In the genomic region with DNA sequence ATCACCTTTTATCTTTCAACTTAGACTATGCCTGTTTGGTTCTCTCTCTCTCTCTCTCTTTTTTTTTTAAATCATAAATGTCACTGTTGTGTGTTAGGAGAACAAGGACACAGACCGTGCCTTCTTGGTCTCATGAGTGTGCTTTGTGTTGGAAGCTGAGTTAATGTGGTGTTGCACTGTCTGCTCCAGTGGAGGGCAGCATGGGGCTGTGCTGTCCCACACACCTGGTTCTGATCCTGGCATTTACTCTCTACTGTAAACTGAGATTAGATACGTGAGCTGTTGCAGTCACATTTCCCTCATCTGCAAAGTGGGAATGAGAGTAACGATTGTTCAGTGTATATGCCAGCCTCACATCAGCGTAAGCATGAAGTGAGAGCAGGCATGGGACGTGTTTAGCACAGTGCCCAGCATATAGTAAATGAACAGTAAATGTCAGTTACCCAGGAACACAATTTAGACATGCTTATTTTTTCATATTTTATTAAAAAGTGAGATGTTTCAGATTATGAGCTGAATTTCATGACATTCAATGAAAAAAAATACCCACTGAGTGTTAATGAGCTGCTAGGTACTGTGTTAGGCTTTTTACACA, we compare ENCODE assay signal across 10 cellular contexts.
A peak's percentile ranks its signal among the peaks of the same experiment; 100 is the strongest.
DNase-seq lines count a peak whose midpoint lies in the region; ATAC-seq, FAIRE-seq and TF ChIP-seq lines count a peak whose summit lies in the region.
"Had no signal": no experiment of that assay in that cellular context is flagged by ENCODE, and none has a peak within 500 bp of the region (broad histone marks: within the 10 kb centered on the region; RNA-seq: fewer than 3 reads in every experiment).

No MANE protein-coding gene starts in this region.

- H3K4me2 ChIP-seq in HCT116 (ENCODE audit: low read length) = no peak overlapping the region

- H3K4me1 Mint-ChIP-seq in Calu3 (ENCODE audit: low read depth, unreplicated experiment) = no peaks in the 10 kb centered on the region
- H3K4me1 Mint-ChIP-seq in activated T-cell treated with anti-CD3 and anti-CD28 coated beads, Interleukin-2, amount 50 U/mL, for 4 hours (ENCODE audit: low read depth) = peaks cover 7% of the 10 kb centered on the region

- POLR2A ChIA-PET in HCT116 (lab: Charles Lee) = no interaction called here

- WGBS in transverse colon (ENCODE audit: low coverage in 1 of 2), 2 donors = 85 to 100% methylated on average over 2 to 5 of the region's 5 CpGs

- RAD21 ChIA-PET in HCT116 (lab: Charles Lee; ENCODE audit: low non-redundant PET in 1 of 2, low total read pairs in 2 of 2, uncharacterized antibody in 2 of 2, unreplicated experiment in 2 of 2) = no interaction called here

- H3K9me3 Mint-ChIP-seq in Calu3 (ENCODE audit: low read depth, unreplicated experiment) = no peaks in the 10 kb centered on the region
- peaks cover 8% of the 10 kb centered on the region for H3K9me3 Mint-ChIP-seq in activated T-cell treated with anti-CD3 and anti-CD28 coated beads, Interleukin-2, amount 50 U/mL, for 4 hours

- H3K4me3 Mint-ChIP-seq in Calu3 (ENCODE audit: low read depth, unreplicated experiment) = no peak overlapping the region
- no peak overlapping the region for H3K4me3 Mint-ChIP-seq in activated T-cell treated with anti-CD3 and anti-CD28 coated beads, Interleukin-2, amount 50 U/mL, for 4 hours
- H3K4me3 Mint-ChIP-seq: naive thymus-derived CD4-positive, alpha-beta T cell had no signal

- no peaks in the 10 kb centered on the region for H3K4me1 ChIP-seq in HCT116 (ENCODE audit: control insufficient read depth in 1 of 2, insufficient read depth in 2 of 2, low read length in 2 of 2)
- no peaks in the 10 kb centered on the region for H3K4me1 ChIP-seq in transverse colon

- no peaks in the 10 kb centered on the region for H3K9me2 ChIP-seq in HCT116 (ENCODE audit: insufficient read depth)

- TF ChIP-seq EP300 in transverse colon (IDR thresholded peaks at IDR 0.05; ENCODE audit: low read depth) = no peak

- H3K36me3 ChIP-seq in HCT116 (ENCODE audit: control insufficient read depth in 1 of 2, insufficient read depth in 2 of 2, low read length in 2 of 2) = no peaks in the 10 kb centered on the region
- H3K36me3 ChIP-seq in transverse colon = no peaks in the 10 kb centered on the region

- H3K9me3 ChIP-seq in HCT116 (ENCODE audit: control insufficient read depth in 1 of 2, insufficient read depth in 1 of 2, low read depth in 1 of 2, low read length in 2 of 2) (no peaks in the 10 kb centered on the region), transverse colon (no peaks in the 10 kb centered on the region)

- no peak overlapping the region for H3K27ac ChIP-seq in HCT116 (ENCODE audit: low read depth, low read length)
- H3K27ac ChIP-seq in transverse colon = no peak overlapping the region
- H3K27ac ChIP-seq: SK-N-MC had no signal

- no peak for TF ChIP-seq POLR2A in HCT116 (IDR thresholded peaks at IDR 0.05; ENCODE audit: borderline replicate concordance, extremely low read depth, insufficient read depth, insufficient read length)
- no peak for TF ChIP-seq POLR2A in transverse colon (IDR thresholded peaks at IDR 0.05)
- TF ChIP-seq POLR2A in GM12892 (IDR thresholded peaks at IDR 0.05; ENCODE audit: low read depth, low read length) = no peak

- no peak for FAIRE-seq in GM12892 (lab: Jason Lieb, UNC)

- H2AFZ ChIP-seq in HCT116 (ENCODE audit: low read depth, low read length, poor library complexity, severe bottlenecking) = no peak overlapping the region

- H3K79me2 ChIP-seq in HCT116 (ENCODE audit: insufficient read depth, low read length) = no peaks in the 10 kb centered on the region

- peak; percentile 91 for ATAC-seq in HCT116
- no peak for ATAC-seq in activated T-cell treated with anti-CD3 and anti-CD28 coated beads, Interleukin-2, amount 50 U/mL, for 4 hours
- no peak for ATAC-seq in GM21723 (IDR thresholded peaks at IDR 0.05; ENCODE audit: unreplicated experiment)
- ATAC-seq: naive thymus-derived CD4-positive, alpha-beta T cell had no signal

- no peaks in the 10 kb centered on the region for H3K36me3 Mint-ChIP-seq in Calu3 (ENCODE audit: insufficient read depth, unreplicated experiment)
- peaks cover 26% of the 10 kb centered on the region for H3K36me3 Mint-ChIP-seq in activated T-cell treated with anti-CD3 and anti-CD28 coated beads, Interleukin-2, amount 50 U/mL, for 4 hours (ENCODE audit: insufficient read depth)

- no peaks in the 10 kb centered on the region for H3K27me3 Mint-ChIP-seq in Calu3 (ENCODE audit: unreplicated experiment)
- no peaks in the 10 kb centered on the region for H3K27me3 Mint-ChIP-seq in activated T-cell treated with anti-CD3 and anti-CD28 coated beads, Interleukin-2, amount 50 U/mL, for 4 hours (ENCODE audit: low read depth)
- H3K27me3 Mint-ChIP-seq: naive thymus-derived CD4-positive, alpha-beta T cell had no signal

- CTCF ChIA-PET in Calu3 (lab: Charles Lee) (interaction anchor here (0.5 kb wide), 1 partner anchor 186 kb away, joined by 3 read pairs; no protein-coding TSS in a partner anchor), HCT116 (lab: Charles Lee) (interaction anchor here (0.6 to 2.2 kb wide), 4 partner anchors 13 to 1124 kb away, joined by 3 to 6 read pairs (median 4); no protein-coding TSS in a partner anchor)

- no peak overlapping the region for H3K27ac Mint-ChIP-seq in Calu3 (ENCODE audit: unreplicated experiment)
- H3K27ac Mint-ChIP-seq: naive thymus-derived CD4-positive, alpha-beta T cell had no signal

- intact Hi-C loops in Calu3 (cut with micrococcal nuclease; ENCODE audit: unreplicated experiment) = loop anchor here (10.0 kb wide), 1 partner anchor 1122 kb away; no protein-coding TSS in a partner anchor
- intact Hi-C loops in HCT116 (cut with micrococcal nuclease) = loop anchor here (2.0 to 5.0 kb wide), 2 partner anchors 708 to 1125 kb away; no protein-coding TSS in a partner anchor
- intact Hi-C loops in transverse colon (cut with DNase I; ENCODE audit: low total_unique reads) = no loop called here

- TF ChIP-seq CTCF in Calu3 (IDR thresholded peaks at IDR 0.05; ENCODE audit: unreplicated experiment) (no peak), HCT116 (IDR thresholded peaks at IDR 0.05 in 2 of 3, conservative IDR thresholded peaks at IDR 0.05 in 1 of 3; ENCODE audit: borderline replicate concordance in 1 of 3, insufficient read depth in 1 of 3, low read depth in 2 of 3, low read length in 2 of 3) (peak; percentile 36 to 54 (median 47); a peak in 5 of 6 replicates), transverse colon (IDR thresholded peaks at IDR 0.05) (peak in 2 of 5 experiments; percentile 27 to 40)

- BruUV-seq in Calu3 (replicated peaks; lab: Mats Ljungman, UMichigan) (no TSS peak), HCT116 (replicated peaks; lab: Mats Ljungman, UMichigan) (no TSS peak)

- in situ Hi-C loops in transverse colon (cut with MboI; ENCODE audit: low pct_ligation_motif_present in 1 of 4, low pct_unique_long_range_greater_than_20kb in 1 of 4, low sequenced_read_pairs in 3 of 4) = no loop called here

- no peaks in the 10 kb centered on the region for H3K27me3 ChIP-seq in HCT116 (ENCODE audit: insufficient read depth, low read length)
- H3K27me3 ChIP-seq in transverse colon = no peaks in the 10 kb centered on the region

- peak; percentile 76 for TF ChIP-seq RAD21 in HCT116 (IDR thresholded peaks at IDR 0.05; ENCODE audit: low read depth)

- no peaks in the 10 kb centered on the region for H4K20me1 ChIP-seq in HCT116 (ENCODE audit: insufficient read depth)

- H3K9ac ChIP-seq in HCT116 (ENCODE audit: low read length) = no peak overlapping the region

- peak; percentile 19 for DNase-seq in Calu3
- peak; percentile 7 for DNase-seq in HCT116 (ENCODE audit: low read depth, low spot score)
- DNase-seq in SHP77 treated with DMSO at 0.1 percent for 48 hours (lab: John Stamatoyannopoulos, UW) = peak; percentile 52
- DNase-seq in germinal center (ENCODE audit: low spot score) = peak; percentile 6
- peak; percentile 12 for DNase-seq in transverse colon
- no peak for DNase-seq in activated T-cell treated with anti-CD3 and anti-CD28 coated beads, Interleukin-2, amount 50 U/mL, for 4 hours
- no peak for DNase-seq in GM12892 (ENCODE audit: insufficient read length)

- H3K4me3 ChIP-seq in HCT116 (replicated peaks in 1 of 2; ENCODE audit: low read depth in 1 of 2, low read length in 2 of 2) (no peak overlapping the region), transverse colon (no peak overlapping the region)
- H3K4me3 ChIP-seq: SK-N-MC had no signal

TF ChIP-seq in HCT116, 20 proteins besides CTCF, POLR2A, EP300 and RAD21:
- TF ChIP-seq, protein P1, sequence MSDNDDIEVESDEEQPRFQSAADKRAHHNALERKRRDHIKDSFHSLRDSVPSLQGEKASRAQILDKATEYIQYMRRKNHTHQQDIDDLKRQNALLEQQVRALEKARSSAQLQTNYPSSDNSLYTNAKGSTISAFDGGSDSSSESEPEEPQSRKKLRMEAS (IDR thresholded peaks at IDR 0.05) = no peak
- TF ChIP-seq POLR2AphosphoS5 (IDR thresholded peaks at IDR 0.05; ENCODE audit: low read depth, low read length) (no peak), REST (IDR thresholded peaks at IDR 0.05; ENCODE audit: low read depth) (peak; percentile 45)

Comparison
In these comparisons a context has a peak if more than half of its experiments do, and no peak if none do; other contexts are left out.
1. DNase-seq: peak in Calu3 (single experiment), HCT116 (single experiment), SHP77 treated with DMSO at 0.1 percent for 48 hours (single experiment), germinal center (single experiment) and transverse colon (single experiment); none in activated T-cell treated with anti-CD3 and anti-CD28 coated beads, Interleukin-2, amount 50 U/mL, for 4 hours (single experiment) and GM12892 (single experiment).